ENCODE assay signal across 30 cellular contexts in genomic region chr1:3515272-3515671, GRCh38.
"Had no signal": no experiment of that assay in that cellular context is flagged by ENCODE, and none has a peak within 500 bp of the region (broad histone marks: within the 10 kb centered on the region; RNA-seq: fewer than 3 reads in every experiment).

No MANE protein-coding gene starts in this region.

- H3K9ac ChIP-seq: neural progenitor cell had no signal

- H3K36me3 Mint-ChIP-seq: immature natural killer cell; naive B cell; natural killer cell; stimulated activated memory B cell treated with anti-CD40 and anti-IgM and Interleukin-4, amounts not matched to agents 10 μg/mL and 1 μg/mL and 100 μg/mL, for 72 hours; type B pancreatic cell had no signal

- H2AFZ ChIP-seq: neural progenitor cell had no signal

- H3K27me3 ChIP-seq: left lung, neural progenitor cell, pancreas, sigmoid colon, spleen, tibial nerve, uterus had no signal

- H3K27ac ChIP-seq: left lung, lower lobe of right lung, neural progenitor cell, pancreas, prostate gland, spleen, tibial nerve, uterus had no signal

- DNase-seq: hippocampal formation; immature natural killer cell; kidney; left colon; left lung; lower lobe of right lung; mesendoderm; naive B cell; natural killer cell; nephron progenitor cell; pancreas; posterior cingulate gyrus; retina; right cardiac atrium; sigmoid colon; small intestine; spleen; stimulated activated CD4-positive, alpha-beta T cell treated with anti-CD3 and anti-CD28 coated beads, Interleukin-1b, Interleukin-23, amount 100 ng/mL, for 48 hours; stimulated activated CD4-positive, alpha-beta T cell treated with anti-CD3 and anti-CD28 coated beads, Interleukin-2, amount 100 ng/mL, for 48 hours; stimulated activated CD4-positive, alpha-beta T cell treated with anti-CD3 and anti-CD28 coated beads, Interleukin-4, amount 100 ng/mL, for 4 hours; stimulated activated CD8-positive, alpha-beta memory T cell treated with anti-CD3 and anti-CD28 coated beads, Interleukin-4, amount 100 ng/mL, for 48 hours; stimulated activated naive CD4-positive, alpha-beta T cell treated with Interleukin-2 at 50 U/mL for 16 hours; stimulated activated naive CD8-positive, alpha-beta T cell treated with anti-CD3 and anti-CD28 coated beads, Interleukin-15, amount 100 ng/mL, for 72 hours; uterus had no signal

- H3K9me3 ChIP-seq: left lung, lower lobe of right lung, pancreas, prostate gland, sigmoid colon, tibial nerve, uterus had no signal

- H3K4me1 Mint-ChIP-seq: immature natural killer cell; mesothelial cell of epicardium; natural killer cell; nephron progenitor cell; neural progenitor cell; stimulated activated naive CD8-positive, alpha-beta T cell treated with anti-CD3 and anti-CD28 coated beads, Interleukin-15, amount 100 ng/mL, for 72 hours had no signal

- H3K4me1 ChIP-seq: left lung, lower lobe of right lung, neural progenitor cell, pancreas, prostate gland, spleen, tibial nerve, uterus had no signal

- H3K36me3 ChIP-seq: neural progenitor cell, pancreas, prostate gland, sigmoid colon, uterus had no signal

- H3K4me2 ChIP-seq: neural progenitor cell had no signal

- H3K27me3 Mint-ChIP-seq: naive B cell; stimulated activated memory B cell treated with anti-CD40 and anti-IgM and Interleukin-4, amounts not matched to agents 10 μg/mL and 1 μg/mL and 100 μg/mL, for 72 hours; stimulated activated naive CD8-positive, alpha-beta T cell treated with anti-CD3 and anti-CD28 coated beads, Interleukin-15, amount 100 ng/mL, for 72 hours; type B pancreatic cell had no signal

- H3K27ac Mint-ChIP-seq: immature natural killer cell; mesothelial cell of epicardium; naive B cell; natural killer cell; nephron progenitor cell; neural progenitor cell; stimulated activated memory B cell treated with anti-CD40 and anti-IgM and Interleukin-4, amounts not matched to agents 10 μg/mL and 1 μg/mL and 100 μg/mL, for 72 hours; type B pancreatic cell had no signal

- H3K9me3 Mint-ChIP-seq: immature natural killer cell; mesothelial cell of epicardium; naive B cell; natural killer cell; nephron progenitor cell; neural progenitor cell; stimulated activated naive CD8-positive, alpha-beta T cell treated with anti-CD3 and anti-CD28 coated beads, Interleukin-15, amount 100 ng/mL, for 72 hours; type B pancreatic cell had no signal

- H3K4me3 Mint-ChIP-seq: immature natural killer cell; mesothelial cell of epicardium; naive B cell; natural killer cell; nephron progenitor cell; neural progenitor cell; stimulated activated memory B cell treated with anti-CD40 and anti-IgM and Interleukin-4, amounts not matched to agents 10 μg/mL and 1 μg/mL and 100 μg/mL, for 72 hours; stimulated activated naive CD8-positive, alpha-beta T cell treated with anti-CD3 and anti-CD28 coated beads, Interleukin-15, amount 100 ng/mL, for 72 hours; type B pancreatic cell had no signal

- H3K4me3 ChIP-seq: left lung, lower lobe of right lung, neural progenitor cell, pancreas, prostate gland, sigmoid colon, spleen, tibial nerve, uterus had no signal
